In the genomic region with DNA sequence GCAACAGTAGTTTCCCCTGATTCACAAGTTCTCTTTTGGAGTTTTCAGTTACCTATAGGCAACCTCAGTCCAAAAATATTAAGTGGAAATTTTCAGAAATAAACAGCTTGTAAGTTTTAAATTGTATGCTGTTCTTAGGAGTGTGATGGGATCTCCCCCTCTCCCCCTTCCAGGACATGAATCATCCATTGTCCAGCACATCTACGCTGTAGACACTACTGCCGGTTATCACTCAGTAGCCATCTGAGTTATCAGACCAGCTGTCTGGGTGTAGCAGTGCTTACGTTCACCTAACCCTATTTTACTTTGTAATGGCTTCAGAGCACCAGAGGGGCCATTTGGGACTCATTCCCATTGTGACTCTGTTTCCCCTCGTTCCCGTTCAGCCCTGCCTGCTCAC, we compare ENCODE assay signal across 24 cellular contexts.
DNase-seq lines count a peak whose midpoint lies in the region; ATAC-seq and TF ChIP-seq lines count a peak whose summit lies in the region.
"Had no signal": no experiment of that assay in that cellular context is flagged by ENCODE, and none has a peak within 500 bp of the region (broad histone marks: within the 10 kb centered on the region; RNA-seq: fewer than 3 reads in every experiment).

No MANE protein-coding gene starts in this region.

- no peak for TF ChIP-seq CTCF in nephron progenitor cell (IDR thresholded peaks at IDR 0.05)

- POLR2A ChIA-PET in CD8-positive, alpha-beta memory T cell (lab: Charles Lee), result no interaction called here

- H3K4me2 ChIP-seq in BLaER1, result 0 out of 2 replicates have a peak overlapping the region, but pooled peaks have one; percentile 12
- H3K4me2 ChIP-seq: A549, smooth muscle cell had no signal

- no peaks in the 10 kb centered on the region for H3K9me3 Mint-ChIP-seq in nephron progenitor cell
- H3K9me3 Mint-ChIP-seq in CD8-positive, alpha-beta memory T cell, result no peaks in the 10 kb centered on the region
- H3K9me3 Mint-ChIP-seq: activated B cell treated with CpG ODN at 0.5 μM for 24 hours; activated CD4-positive, alpha-beta memory T cell treated with anti-CD3 and anti-CD28 coated beads for 36 hours had no signal

- CTCF ChIA-PET in CD8-positive, alpha-beta memory T cell (lab: Charles Lee), result no interaction called here

- DNase-seq in RPMI7951 (ENCODE audit: low read depth) (peak; percentile 69), dermis microvascular lymphatic vessel endothelial cell (ENCODE audit: low read depth in 2 of 2) (peak; percentile 26 to 89), nephron progenitor cell (no peak), NCI-H1417 (lab: John Stamatoyannopoulos, UW) (no peak), T-helper 1 cell (no peak)
- DNase-seq in CD8-positive, alpha-beta memory T cell, result no peak
- DNase-seq: activated B cell treated with CpG ODN at 0.5 μM for 24 hours; activated CD4-positive, alpha-beta memory T cell treated with anti-CD3 and anti-CD28 coated beads for 36 hours; BE2C; Calu3; foreskin melanocyte; GOT3; lower lobe of right lung; NCI-H1105; NCI-H510A; NK-92 treated with Interleukin-12 subunit alpha and Interleukin-12 subunit beta, amount 100 ng/mL, for 24 hours; Peyer's patch; stimulated activated naive CD4-positive, alpha-beta T cell treated with Interleukin-2 at 50 U/mL for 16 hours; T1000 had no signal

- no peaks in the 10 kb centered on the region for H3K9me3 ChIP-seq in BLaER1
- no peaks in the 10 kb centered on the region for H3K9me3 ChIP-seq in CD8-positive, alpha-beta memory T cell (ENCODE audit: low read length)
- H3K9me3 ChIP-seq: A549, BE2C, lower lobe of right lung, neutrophil, Peyer's patch had no signal

- peaks cover 5% of the 10 kb centered on the region; the same call in 1 of the 2 replicates for H3K36me3 ChIP-seq in BLaER1
- H3K36me3 ChIP-seq in CD8-positive, alpha-beta memory T cell (ENCODE audit: insufficient read depth, low read length), result no peaks in the 10 kb centered on the region
- H3K36me3 ChIP-seq: BE2C, lower lobe of right lung, neutrophil, Peyer's patch had no signal

- peak overlapping the region; percentile 31 for H3K27ac Mint-ChIP-seq in nephron progenitor cell
- no peak overlapping the region for H3K27ac Mint-ChIP-seq in CD8-positive, alpha-beta memory T cell
- H3K27ac Mint-ChIP-seq: activated B cell treated with CpG ODN at 0.5 μM for 24 hours; activated CD4-positive, alpha-beta memory T cell treated with anti-CD3 and anti-CD28 coated beads for 36 hours had no signal

- H3K27me3 Mint-ChIP-seq in nephron progenitor cell (ENCODE audit: low read depth, poor library complexity), result peaks cover 15% of the 10 kb centered on the region
- peaks cover 0 to 1% of the 10 kb centered on the region in 2 donors for H3K27me3 Mint-ChIP-seq in CD8-positive, alpha-beta memory T cell
- H3K27me3 Mint-ChIP-seq: activated B cell treated with CpG ODN at 0.5 μM for 24 hours; activated CD4-positive, alpha-beta memory T cell treated with anti-CD3 and anti-CD28 coated beads for 36 hours had no signal

- H4K20me1 ChIP-seq in BLaER1, result peaks cover 16% of the 10 kb centered on the region

- ATAC-seq in HG03521 (IDR thresholded peaks at IDR 0.05; ENCODE audit: unreplicated experiment), result no peak
- ATAC-seq: A549, lower lobe of right lung had no signal

- H3K4me3 ChIP-seq in BLaER1, result no peak overlapping the region
- no peak overlapping the region for H3K4me3 ChIP-seq in CD8-positive, alpha-beta memory T cell (ENCODE audit: low read length)
- H3K4me3 ChIP-seq: A549, lower lobe of right lung, Peyer's patch, smooth muscle cell had no signal

- H3K27ac ChIP-seq in BLaER1, result no peak overlapping the region
- no peak overlapping the region for H3K27ac ChIP-seq in CD8-positive, alpha-beta memory T cell (ENCODE audit: low read depth, low read length)
- H3K27ac ChIP-seq: A549, lower lobe of right lung, neutrophil, Peyer's patch had no signal

- no peaks in the 10 kb centered on the region for H3K36me3 Mint-ChIP-seq in nephron progenitor cell (ENCODE audit: low read depth)
- H3K36me3 Mint-ChIP-seq in CD8-positive, alpha-beta memory T cell, result peaks cover 0 to 8% (median 4%) of the 10 kb centered on the region in 3 donors

- no peak overlapping the region for H3K9ac ChIP-seq in BLaER1

- no peak overlapping the region for H3K4me3 Mint-ChIP-seq in nephron progenitor cell
- no peak overlapping the region for H3K4me3 Mint-ChIP-seq in CD8-positive, alpha-beta memory T cell
- H3K4me3 Mint-ChIP-seq: activated B cell treated with CpG ODN at 0.5 μM for 24 hours; activated CD4-positive, alpha-beta memory T cell treated with anti-CD3 and anti-CD28 coated beads for 36 hours had no signal

- peaks cover 12% of the 10 kb centered on the region for H3K4me1 Mint-ChIP-seq in nephron progenitor cell
- H3K4me1 Mint-ChIP-seq in CD8-positive, alpha-beta memory T cell, result peaks cover 3 to 6% (median 5%) of the 10 kb centered on the region in 3 donors
- H3K4me1 Mint-ChIP-seq: activated B cell treated with CpG ODN at 0.5 μM for 24 hours had no signal

- H3K4me1 ChIP-seq in BLaER1, result peaks cover 38% of the 10 kb centered on the region
- H3K4me1 ChIP-seq in CD8-positive, alpha-beta memory T cell (ENCODE audit: insufficient read depth, low read length), result no peaks in the 10 kb centered on the region
- H3K4me1 ChIP-seq: A549, Peyer's patch had no signal

- no peaks in the 10 kb centered on the region for H3K27me3 ChIP-seq in BLaER1
- H3K27me3 ChIP-seq in CD8-positive, alpha-beta memory T cell (ENCODE audit: insufficient read depth, low read length, poor library complexity, severe bottlenecking), result no peaks in the 10 kb centered on the region
- H3K27me3 ChIP-seq: BE2C, neutrophil, Peyer's patch had no signal

Comparison
In these comparisons a context has a peak if more than half of its experiments do, and no peak if none do; other contexts are left out.
1. DNase-seq: peak in RPMI7951 (single experiment) and dermis microvascular lymphatic vessel endothelial cell (2 of 2); none in nephron progenitor cell (single experiment), NCI-H1417 (0 of 3), T-helper 1 cell (0 of 5) and CD8-positive, alpha-beta memory T cell (0 of 5).